Comparison of ENCODE assay signal across 8 cellular contexts in the genomic region with DNA sequence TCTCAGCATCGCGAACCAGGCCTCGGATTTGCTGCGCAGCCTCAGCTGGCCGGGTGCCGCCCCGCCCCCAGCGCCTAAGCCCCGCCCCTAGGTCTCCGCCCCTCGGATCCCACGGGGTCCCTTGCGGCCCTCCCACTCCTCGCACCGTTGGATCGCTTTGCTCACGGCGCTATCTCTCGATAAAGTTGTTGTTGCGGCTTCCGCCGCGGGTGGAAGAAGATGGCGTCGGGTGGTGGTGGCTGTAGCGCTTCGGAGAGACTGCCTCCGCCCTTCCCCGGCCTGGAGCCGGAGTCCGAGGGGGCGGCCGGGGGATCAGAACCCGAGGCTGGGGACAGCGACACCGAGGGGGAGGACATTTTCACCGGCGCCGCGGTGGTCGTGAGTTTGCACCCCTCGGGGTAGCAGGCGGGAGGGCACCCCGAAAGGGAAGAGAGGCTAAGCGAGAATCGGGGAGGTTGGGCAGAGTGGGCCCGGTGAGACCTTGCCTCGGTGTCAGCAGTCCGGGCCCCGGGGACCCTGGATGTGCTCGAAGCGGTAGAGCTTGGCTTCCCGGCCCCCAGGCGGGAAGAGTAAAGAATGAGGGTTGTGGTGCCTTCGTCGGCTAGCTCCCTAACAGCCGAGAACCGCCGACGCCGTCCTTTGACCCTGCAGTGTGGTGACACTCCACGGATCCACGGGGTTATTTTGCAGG. TPM values are rescaled to one million over a fixed set of nuclear protein-coding genes. Genes with fewer than 3 reads are reported as not detected.
DNase-seq lines count a peak whose midpoint lies in the region; TF ChIP-seq lines count a peak whose summit lies in the region.

A gene with protein sequence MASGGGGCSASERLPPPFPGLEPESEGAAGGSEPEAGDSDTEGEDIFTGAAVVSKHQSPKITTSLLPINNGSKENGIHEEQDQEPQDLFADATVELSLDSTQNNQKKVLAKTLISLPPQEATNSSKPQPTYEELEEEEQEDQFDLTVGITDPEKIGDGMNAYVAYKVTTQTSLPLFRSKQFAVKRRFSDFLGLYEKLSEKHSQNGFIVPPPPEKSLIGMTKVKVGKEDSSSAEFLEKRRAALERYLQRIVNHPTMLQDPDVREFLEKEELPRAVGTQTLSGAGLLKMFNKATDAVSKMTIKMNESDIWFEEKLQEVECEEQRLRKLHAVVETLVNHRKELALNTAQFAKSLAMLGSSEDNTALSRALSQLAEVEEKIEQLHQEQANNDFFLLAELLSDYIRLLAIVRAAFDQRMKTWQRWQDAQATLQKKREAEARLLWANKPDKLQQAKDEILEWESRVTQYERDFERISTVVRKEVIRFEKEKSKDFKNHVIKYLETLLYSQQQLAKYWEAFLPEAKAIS (plus strand): TSS at position 188 of the 691 bp plus-strand sequence. CDS start 32 bp downstream, at position 220.

- H3K36me3 ChIP-seq in HAP-1 (replicated peaks), result no peaks in the 10 kb centered on the region
- H3K36me3 ChIP-seq in SJSA1, result peaks cover 7% of the 10 kb centered on the region; the same call in 1 of the 2 replicates
- H3K36me3 ChIP-seq in neural cell (ENCODE audit: insufficient read depth, low read length), result no peaks in the 10 kb centered on the region

- peaks cover 72% of the 10 kb centered on the region for H3K4me1 Mint-ChIP-seq in stimulated activated naive CD8-positive, alpha-beta T cell treated with anti-CD3 and anti-CD28 coated beads, Interleukin-15, Interleukin-2, amounts not matched to agents 100 ng/mL and 50 ng/mL, for 24 hours (ENCODE audit: low read depth)

- H3K9ac ChIP-seq in neural cell (ENCODE audit: low read length), result peak within 1 kb of the TSS; percentile 91

- no peaks in the 10 kb centered on the region for H3K9me2 ChIP-seq in neural cell (ENCODE audit: insufficient read depth, low read length)

- peaks cover 63% of the 10 kb centered on the region for H3K79me2 ChIP-seq in neural cell (replicated peaks; ENCODE audit: insufficient read depth, low read length)

- H3K27ac Mint-ChIP-seq in stimulated activated naive CD8-positive, alpha-beta T cell treated with anti-CD3 and anti-CD28 coated beads, Interleukin-15, Interleukin-2, amounts not matched to agents 100 ng/mL and 50 ng/mL, for 24 hours, result peak within 1 kb of the TSS; percentile 99

- H3F3A ChIP-seq in neural cell (ENCODE audit: insufficient read depth, low read length, poor library complexity, severe bottlenecking), result no peaks in the 10 kb centered on the region

- no peaks in the 10 kb centered on the region for H3K9me3 ChIP-seq in HAP-1
- H3K9me3 ChIP-seq in SJSA1 (replicated peaks), result no peaks in the 10 kb centered on the region
- H3K9me3 ChIP-seq in neural cell (ENCODE audit: low read length), result no peaks in the 10 kb centered on the region

- peak within 1 kb of the TSS; percentile 72 for H2AFZ ChIP-seq in neural cell (ENCODE audit: low read depth, low read length)

- no peaks in the 10 kb centered on the region for H4K20me1 ChIP-seq in neural cell (ENCODE audit: insufficient read depth)

- no peaks in the 10 kb centered on the region for H3K9me3 Mint-ChIP-seq in stimulated activated naive CD8-positive, alpha-beta T cell treated with anti-CD3 and anti-CD28 coated beads, Interleukin-15, Interleukin-2, amounts not matched to agents 100 ng/mL and 50 ng/mL, for 24 hours

- peak within 1 kb of the TSS; percentile 99 for H3K4me3 Mint-ChIP-seq in stimulated activated naive CD8-positive, alpha-beta T cell treated with anti-CD3 and anti-CD28 coated beads, Interleukin-15, Interleukin-2, amounts not matched to agents 100 ng/mL and 50 ng/mL, for 24 hours

- peaks cover 14% of the 10 kb centered on the region for H3K36me3 Mint-ChIP-seq in stimulated activated naive CD8-positive, alpha-beta T cell treated with anti-CD3 and anti-CD28 coated beads, Interleukin-15, Interleukin-2, amounts not matched to agents 100 ng/mL and 50 ng/mL, for 24 hours (ENCODE audit: low read depth)

- H3K4me1 ChIP-seq in HAP-1, result peaks cover 33% of the 10 kb centered on the region
- H3K4me1 ChIP-seq in SJSA1 (replicated peaks), result peaks cover 35% of the 10 kb centered on the region

- peak; percentile 68 for TF ChIP-seq EP300 in neural cell (conservative IDR thresholded peaks at IDR 0.05; ENCODE audit: poor library complexity, severe bottlenecking)

- TF ChIP-seq RAD21 in neural cell (conservative IDR thresholded peaks at IDR 0.05), result peak; percentile 25

- no peak for TF ChIP-seq CTCF in fibroblast of villous mesenchyme (IDR thresholded peaks at IDR 0.05; ENCODE audit: insufficient read depth, low read depth, low read length)
- TF ChIP-seq CTCF in neural cell (IDR thresholded peaks at IDR 0.05; ENCODE audit: poor library complexity, severe bottlenecking), result peak; percentile 24

- peak; percentile 94 for DNase-seq in Daoy (ENCODE audit: low read depth)
- DNase-seq in HAP-1 (ENCODE audit: low spot score in 2 of 2), result peak; percentile 98 to 99
- peak; percentile 97 for DNase-seq in NAMALWA (ENCODE audit: low spot score)
- DNase-seq in SJSA1 (ENCODE audit: low read depth in 1 of 2, low spot score in 2 of 2), result peak; percentile 84 to 95
- DNase-seq in activated gamma-delta T cell treated with anti-CD3 and anti-CD28 coated beads, Interleukin-2, amount 50 U/mL, for 16 hours (ENCODE audit: low read depth), result peak; percentile 96
- peak; percentile 96 for DNase-seq in fibroblast of villous mesenchyme (ENCODE audit: low read depth)

- 0 out of 2 replicates have a peak within 1 kb of the TSS, but pooled peaks have one; percentile 93 for H3K27ac ChIP-seq in SJSA1
- peak within 1 kb of the TSS; percentile 83 for H3K27ac ChIP-seq in neural cell (ENCODE audit: low read length)

- H3K27me3 ChIP-seq in HAP-1 (ENCODE audit: low read depth), result no peaks in the 10 kb centered on the region
- H3K27me3 ChIP-seq in SJSA1 (replicated peaks), result no peaks in the 10 kb centered on the region
- no peaks in the 10 kb centered on the region for H3K27me3 ChIP-seq in neural cell (ENCODE audit: insufficient read depth, low read depth, low read length)

- H3K4me3 ChIP-seq in HAP-1 (peak within 1 kb of the TSS; percentile 97), SJSA1 (peak within 1 kb of the TSS; percentile 83), fibroblast of villous mesenchyme (ENCODE audit: low read depth, low read length) (peak within 1 kb of the TSS; percentile 95), neural cell (ENCODE audit: low read length) (peak within 1 kb of the TSS; percentile 95)

- peak within 1 kb of the TSS; percentile 93 for H3K4me2 ChIP-seq in neural cell (ENCODE audit: low read length)

- H3K27me3 Mint-ChIP-seq in stimulated activated naive CD8-positive, alpha-beta T cell treated with anti-CD3 and anti-CD28 coated beads, Interleukin-15, Interleukin-2, amounts not matched to agents 100 ng/mL and 50 ng/mL, for 24 hours, result no peaks in the 10 kb centered on the region

- in situ Hi-C loops in HAP-1 (cut with MboI; ENCODE audit: low sequenced_read_pairs), result loop anchor here (25.0 kb wide), 1 partner anchor 934 kb away; a partner anchor contains a TSS

TF ChIP-seq in neural cell, 6 proteins besides CTCF, POLR2A, EP300 and RAD21:
- peak; percentile 98 for TF ChIP-seq POLR2AphosphoS5 (IDR thresholded peaks at IDR 0.05)
- TF ChIP-seq TAF1 (IDR thresholded peaks at IDR 0.05; ENCODE audit: low read depth), result peak; percentile 91
- TF ChIP-seq MXI1 (conservative IDR thresholded peaks at IDR 0.05; ENCODE audit: poor library complexity, severe bottlenecking), result peak; percentile 76
- TF ChIP-seq, protein P1, sequence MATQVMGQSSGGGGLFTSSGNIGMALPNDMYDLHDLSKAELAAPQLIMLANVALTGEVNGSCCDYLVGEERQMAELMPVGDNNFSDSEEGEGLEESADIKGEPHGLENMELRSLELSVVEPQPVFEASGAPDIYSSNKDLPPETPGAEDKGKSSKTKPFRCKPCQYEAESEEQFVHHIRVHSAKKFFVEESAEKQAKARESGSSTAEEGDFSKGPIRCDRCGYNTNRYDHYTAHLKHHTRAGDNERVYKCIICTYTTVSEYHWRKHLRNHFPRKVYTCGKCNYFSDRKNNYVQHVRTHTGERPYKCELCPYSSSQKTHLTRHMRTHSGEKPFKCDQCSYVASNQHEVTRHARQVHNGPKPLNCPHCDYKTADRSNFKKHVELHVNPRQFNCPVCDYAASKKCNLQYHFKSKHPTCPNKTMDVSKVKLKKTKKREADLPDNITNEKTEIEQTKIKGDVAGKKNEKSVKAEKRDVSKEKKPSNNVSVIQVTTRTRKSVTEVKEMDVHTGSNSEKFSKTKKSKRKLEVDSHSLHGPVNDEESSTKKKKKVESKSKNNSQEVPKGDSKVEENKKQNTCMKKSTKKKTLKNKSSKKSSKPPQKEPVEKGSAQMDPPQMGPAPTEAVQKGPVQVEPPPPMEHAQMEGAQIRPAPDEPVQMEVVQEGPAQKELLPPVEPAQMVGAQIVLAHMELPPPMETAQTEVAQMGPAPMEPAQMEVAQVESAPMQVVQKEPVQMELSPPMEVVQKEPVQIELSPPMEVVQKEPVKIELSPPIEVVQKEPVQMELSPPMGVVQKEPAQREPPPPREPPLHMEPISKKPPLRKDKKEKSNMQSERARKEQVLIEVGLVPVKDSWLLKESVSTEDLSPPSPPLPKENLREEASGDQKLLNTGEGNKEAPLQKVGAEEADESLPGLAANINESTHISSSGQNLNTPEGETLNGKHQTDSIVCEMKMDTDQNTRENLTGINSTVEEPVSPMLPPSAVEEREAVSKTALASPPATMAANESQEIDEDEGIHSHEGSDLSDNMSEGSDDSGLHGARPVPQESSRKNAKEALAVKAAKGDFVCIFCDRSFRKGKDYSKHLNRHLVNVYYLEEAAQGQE (IDR thresholded peaks at IDR 0.05; ENCODE audit: borderline replicate concordance), result peak; percentile 86
- peak; percentile 42 for TF ChIP-seq SMC3 (conservative IDR thresholded peaks at IDR 0.05; ENCODE audit: poor library complexity)
- no peak for TF ChIP-seq EZH2 (IDR thresholded peaks at IDR 0.05; ENCODE audit: borderline replicate concordance, insufficient read depth, low read length, poor library complexity, severe bottlenecking)

RNA-seq across cellular contexts. Expression of the gene that starts here (rescaled TPM):
- total RNA-seq in Daoy (2014; rRNA removed; shearing (Covaris generic)), result 14.6 and 31.4 TPM in 2 replicates
- total RNA-seq in SJSA1 (2014; rRNA removed; shearing (Covaris generic)), result 26.3 and 39.5 TPM in 2 replicates
- 33.5 and 42.7 TPM in 2 replicates for total RNA-seq in fibroblast of villous mesenchyme
- 35.7 and 44.7 TPM in 2 replicates for polyA plus RNA-seq in neural cell
- polyA minus RNA-seq in neural cell, result 60.6 and 70.3 TPM in 2 replicates

Comparison
In these comparisons a context has a peak if more than half of its experiments do, and no peak if none do; other contexts are left out.
1. Peak in every context shown above with its lines: DNase-seq, H3K4me3 ChIP-seq and H3K27ac ChIP-seq.